ENCODE assay signal across 15 cellular contexts in the genomic region with DNA sequence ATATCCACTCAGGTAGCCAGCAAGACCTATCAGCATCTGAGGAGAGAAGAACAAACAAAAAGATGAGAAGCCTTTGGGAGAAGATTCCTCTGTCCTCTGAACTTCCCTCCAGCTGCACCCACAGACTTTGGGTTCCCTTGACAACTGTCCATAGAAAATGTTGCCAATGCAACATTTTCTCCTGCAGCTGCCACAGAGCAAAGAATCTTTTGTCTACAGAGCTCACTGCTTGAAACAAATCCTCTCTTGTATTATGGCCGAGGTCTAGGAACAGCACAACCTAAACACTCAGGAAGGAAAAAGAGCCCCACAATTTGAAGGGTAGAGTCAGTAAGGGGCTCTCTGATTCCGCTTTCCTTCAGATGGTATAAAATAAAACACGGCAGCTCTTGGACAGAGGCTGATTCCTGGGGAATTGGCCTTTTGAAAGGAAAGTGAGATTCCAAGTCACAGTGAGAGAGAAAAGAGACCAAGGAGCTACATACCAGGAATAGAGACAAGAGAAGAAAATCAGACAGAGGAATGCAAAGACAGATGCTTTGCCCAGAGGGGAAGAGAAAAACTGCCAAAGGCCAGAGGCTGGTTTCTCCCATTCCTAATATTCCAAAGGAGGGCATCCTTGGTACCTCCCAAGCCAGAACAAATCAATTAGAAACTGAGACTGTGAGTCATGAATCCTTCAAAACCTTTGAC. TPM values are rescaled to one million over a fixed set of nuclear protein-coding genes. Genes with fewer than 3 reads are reported as not detected.
DNase-seq lines count a peak whose midpoint lies in the region; ATAC-seq and TF ChIP-seq lines count a peak whose summit lies in the region.
"Had no signal": no experiment of that assay in that cellular context is flagged by ENCODE, and none has a peak within 500 bp of the region (broad histone marks: within the 10 kb centered on the region; RNA-seq: fewer than 3 reads in every experiment).

No MANE protein-coding gene starts in this region.

- H3F3A ChIP-seq in GM23248 (ENCODE audit: insufficient read depth) = peaks cover 39% of the 10 kb centered on the region

- H3K79me2 ChIP-seq in GM23248 (ENCODE audit: insufficient read depth) = peaks cover 11% of the 10 kb centered on the region

- no peaks in the 10 kb centered on the region for H3K9me3 ChIP-seq in GM23248 (ENCODE audit: low read depth)
- no peaks in the 10 kb centered on the region for H3K9me3 ChIP-seq in sigmoid colon
- H3K9me3 ChIP-seq: esophagus squamous epithelium had no signal

- whole genome bisulfite sequencing in GM23248 (ENCODE audit: low coverage in 1 of 2, low lambda C conversion rate in 2 of 2, missing lambda C conversion rate in 2 of 2), 2 experiments = 36 to 37% methylated on average over 3 of the region's 3 CpGs
- 77 to 89% methylated on average over 3 of the region's 3 CpGs for WGBS in sigmoid colon, 2 donors

- intact Hi-C loops in sigmoid colon (cut with DNase I) = no loop called here

- TF ChIP-seq CTCF in sigmoid colon (IDR thresholded peaks at IDR 0.05) = no peak

- ATAC-seq in GM18868 (IDR thresholded peaks at IDR 0.05; ENCODE audit: unreplicated experiment) = no peak
- ATAC-seq in GM19397 (IDR thresholded peaks at IDR 0.05; ENCODE audit: unreplicated experiment) = no peak

- H3K27me3 ChIP-seq in GM23248 (replicated peaks; ENCODE audit: insufficient read depth) (no peaks in the 10 kb centered on the region), sigmoid colon (no peaks in the 10 kb centered on the region)
- H3K27me3 ChIP-seq: esophagus squamous epithelium had no signal

- DNase-seq in GM23248 (peak; percentile 21), amygdala (lab: John Stamatoyannopoulos, UW) (peak in 42 of 56 donors; percentile 11 to 89 (median 61)), hippocampal formation (lab: John Stamatoyannopoulos, UW) (peak; percentile 73 to 94), sigmoid colon (no peak), NCI-H82 treated with DMSO at 0.1 percent for 48 hours (lab: John Stamatoyannopoulos, UW; ENCODE audit: unreplicated experiment) (no peak)
- DNase-seq in stimulated activated CD4-positive, alpha-beta T cell treated with anti-CD3 and anti-CD28 coated beads, Interleukin-1b, Interleukin-23, amount 100 ng/mL, for 48 hours = no peak
- DNase-seq: activated CD4-positive, alpha-beta T cell treated with anti-CD3 and anti-CD28 coated beads for 4 hours; activated naive CD8-positive, alpha-beta T cell treated with anti-CD3 and anti-CD28 coated beads, Interleukin-2, amount 10 ng/mL, durations not matched to agents 7 days and 5 days; CD8-positive, alpha-beta memory T cell; esophagus squamous epithelium; NCI-H2081; stimulated activated naive CD4-positive, alpha-beta T cell treated with Interleukin-2 at 50 U/mL for 16 hours had no signal

- H3K4me3 ChIP-seq in GM23248 = peak overlapping the region; percentile 14; the same call in 1 of the 2 replicates
- no peak overlapping the region for H3K4me3 ChIP-seq in sigmoid colon
- H3K4me3 ChIP-seq: esophagus squamous epithelium had no signal

- in situ Hi-C loops in GM23248 (cut with MboI) = no loop called here

- H4K20me1 ChIP-seq in GM23248 (ENCODE audit: insufficient read depth) = no peaks in the 10 kb centered on the region

- H3K4me1 ChIP-seq in GM23248 (ENCODE audit: insufficient read depth) (peaks cover 49% of the 10 kb centered on the region), sigmoid colon (peaks cover 0 to 45% (median 17%) of the 10 kb centered on the region in 4 donors)

- peak overlapping the region; percentile 51 for H3K4me2 ChIP-seq in GM23248 (ENCODE audit: unreplicated experiment)

- no peak overlapping the region for H2AFZ ChIP-seq in GM23248

- no peak for TF ChIP-seq EP300 in sigmoid colon (IDR thresholded peaks at IDR 0.05)

- TF ChIP-seq POLR2A in sigmoid colon (IDR thresholded peaks at IDR 0.05) = no peak

- H3K9me2 ChIP-seq in GM23248 (ENCODE audit: insufficient read depth) = no peaks in the 10 kb centered on the region

- H3K27ac ChIP-seq in GM23248 (peak overlapping the region; percentile 52), sigmoid colon (peak overlapping the region; percentile 53 to 66 (median 56))

- peak overlapping the region; percentile 20; the same call in 1 of the 2 replicates for H3K9ac ChIP-seq in GM23248

- H3K36me3 ChIP-seq in GM23248 (ENCODE audit: low read depth) (no peaks in the 10 kb centered on the region), sigmoid colon (peaks cover 0 to 43% (median 4%) of the 10 kb centered on the region in 4 donors)

RNA-seq across cellular contexts. Expression of a gene that starts 14.1 kb away (rescaled TPM):
- total RNA-seq in GM23248 (2014; rRNA removed; shearing (Covaris generic)) = 21.0 and 28.3 TPM in 2 replicates
- 18.0 and 20.7 TPM in 2 replicates for polyA plus RNA-seq in GM23248 (2016; fragmentation: Nextera tagmentation; extraction: Ambion mirVana)
- 10 to 100 TPM; 10.5 to 21.0 (median 16.4) TPM for total RNA-seq in sigmoid colon
- polyA plus RNA-seq in sigmoid colon = 10 to 100 TPM in 1 of 3 donors, 1 to 10 TPM in 2; 3.6 to 16.8 (median 5.1) TPM

RNA-seq across cellular contexts. Expression of a gene that starts 14.3 kb away (rescaled TPM):
- total RNA-seq in GM23248 (2014; rRNA removed; shearing (Covaris generic)) = 26.1 and 26.2 TPM in 2 replicates
- polyA plus RNA-seq in GM23248 (2016; fragmentation: Nextera tagmentation; extraction: Ambion mirVana) = 9.7 and 14.9 TPM in 2 replicates
- 10 to 100 TPM in 1 of 4 donors, 1 to 10 TPM in 3; 5.4 to 20.7 (median 9.7) TPM for total RNA-seq in sigmoid colon
- 10 to 100 TPM; 37.0 to 42.6 (median 42.3) TPM for polyA plus RNA-seq in sigmoid colon

RNA-seq across cellular contexts. Expression of a gene that starts 35.5 kb away (rescaled TPM):
- total RNA-seq in GM23248 (2014; rRNA removed; shearing (Covaris generic)) = not detected in 2 replicates
- not detected in 2 replicates for polyA plus RNA-seq in GM23248 (2016; fragmentation: Nextera tagmentation; extraction: Ambion mirVana)
- total RNA-seq in sigmoid colon = 1 to 10 TPM; 3.5 to 10.0 (median 9.5) TPM
- polyA plus RNA-seq in sigmoid colon = 1 to 10 TPM in 1 of 3 donors, not detected in 2; 1.9 TPM
- total RNA-seq: activated naive CD8-positive, alpha-beta T cell treated with anti-CD3 and anti-CD28 coated beads, Interleukin-2, amount 10 ng/mL, durations not matched to agents 7 days and 5 days; CD8-positive, alpha-beta memory T cell; esophagus squamous epithelium; lower leg skin had no signal
- polyA plus RNA-seq: CD8-positive, alpha-beta memory T cell had no signal

Comparison
In these comparisons a context has a peak if more than half of its experiments do, and no peak if none do; other contexts are left out.
1. DNase-seq: peak in GM23248 (single experiment), amygdala (42 of 56) and hippocampal formation (2 of 2); none in sigmoid colon (single experiment), NCI-H82 treated with DMSO at 0.1 percent for 48 hours (single experiment) and stimulated activated CD4-positive, alpha-beta T cell treated with anti-CD3 and anti-CD28 coated beads, Interleukin-1b, Interleukin-23, amount 100 ng/mL, for 48 hours (single experiment).